1 cellular context compared by ENCODE assay signal in genomic region chr12:74537707-74538385, GRCh38.
TF ChIP-seq lines count a peak whose summit lies in the region.

Gene ATXN7L3B (plus strand): TSS chr12:74537835. CDS start chr12:74538113, 278 bp downstream.

TF ChIP-seq in K562, 482 proteins besides CTCF, POLR2A, EP300 and RAD21 (continued from another document and continues in another):
- 0 out of 2 replicates have a peak, but pooled peaks have one; percentile 65 for TF ChIP-seq HMGXB4 (CRISPR knock-in tag; IDR thresholded peaks at IDR 0.05)
- TF ChIP-seq REST (CRISPR knock-in tag; IDR thresholded peaks at IDR 0.05; ENCODE audit: low read depth): 0 out of 2 replicates have a peak, but pooled peaks have one; percentile 50
- no peak for TF ChIP-seq EGR1 (conservative IDR thresholded peaks at IDR 0.05)
- peak; percentile 99 for TF ChIP-seq PHF8 (IDR thresholded peaks at IDR 0.05; ENCODE audit: borderline replicate concordance, low read length)
- TF ChIP-seq ZBTB1 (CRISPR knock-in tag; IDR thresholded peaks at IDR 0.05; ENCODE audit: borderline replicate concordance, low read depth): no peak
- TF ChIP-seq TFAP4 (CRISPR knock-in tag; IDR thresholded peaks at IDR 0.05; ENCODE audit: borderline replicate concordance): peak; percentile 88
- TF ChIP-seq HSF4 (CRISPR knock-in tag; IDR thresholded peaks at IDR 0.05; ENCODE audit: borderline replicate concordance): no peak
- TF ChIP-seq ZEB2 (IDR thresholded peaks at IDR 0.05): no peak
- no peak for TF ChIP-seq ZMIZ1 (IDR thresholded peaks at IDR 0.05; ENCODE audit: low read depth in 2 of 2, low read length in 2 of 2)
- no peak for TF ChIP-seq ZNF512 (tag; IDR thresholded peaks at IDR 0.05)
- peak in 1 of 2 experiments; percentile 53 for TF ChIP-seq FOXK2 (conservative IDR thresholded peaks at IDR 0.05 in 1 of 2, IDR thresholded peaks at IDR 0.05 in 1 of 2; ENCODE audit: low read depth in 2 of 2)
- peak; percentile 80 for TF ChIP-seq POLR2B (IDR thresholded peaks at IDR 0.05; ENCODE audit: low read depth, partially characterized antibody)
- no peak for TF ChIP-seq CREBBP (IDR thresholded peaks at IDR 0.05; ENCODE audit: low read depth, low read length)
- no peak for TF ChIP-seq ZNF280A (IDR thresholded peaks at IDR 0.05; ENCODE audit: low read depth, partially characterized antibody)
- peak; percentile 69 for TF ChIP-seq TAF7 (tag; IDR thresholded peaks at IDR 0.05)
- TF ChIP-seq GTF3C2 (IDR thresholded peaks at IDR 0.05; ENCODE audit: borderline replicate concordance, extremely low read depth, insufficient read length): no peak
- TF ChIP-seq NCOR1 (IDR thresholded peaks at IDR 0.05): no peak
- TF ChIP-seq MCM3 (IDR thresholded peaks at IDR 0.05): no peak
- TF ChIP-seq HNRNPUL1 (IDR thresholded peaks at IDR 0.05; ENCODE audit: low read length): no peak
- peak; percentile 75 for TF ChIP-seq ATF6 (CRISPR knock-in tag; IDR thresholded peaks at IDR 0.05)
- peak; percentile 92 for TF ChIP-seq RBFOX2 (IDR thresholded peaks at IDR 0.05; ENCODE audit: low read depth, low read length)
- no peak for TF ChIP-seq TOE1 (IDR thresholded peaks at IDR 0.05; ENCODE audit: borderline replicate concordance)
- TF ChIP-seq TOE1 (CRISPR knock-in tag; IDR thresholded peaks at IDR 0.05; ENCODE audit: borderline replicate concordance, low read depth): no peak
- no peak for TF ChIP-seq TSHZ1 (CRISPR knock-in tag; IDR thresholded peaks at IDR 0.05)
- TF ChIP-seq ZNF316 (IDR thresholded peaks at IDR 0.05): no peak
- TF ChIP-seq NR2F6 (CRISPR knock-in tag; IDR thresholded peaks at IDR 0.05): no peak
- no peak for TF ChIP-seq ZNF79 (CRISPR knock-in tag; IDR thresholded peaks at IDR 0.05; ENCODE audit: low read depth)
- no peak for TF ChIP-seq TCF3 (CRISPR knock-in tag; IDR thresholded peaks at IDR 0.05)
- TF ChIP-seq ZBTB33 (CRISPR knock-in tag; IDR thresholded peaks at IDR 0.05): peak; percentile 17; the same call in 1 of the 2 replicates
- 0 out of 2 replicates have a peak, but pooled peaks have one; percentile 40 for TF ChIP-seq MXI1 (IDR thresholded peaks at IDR 0.05; ENCODE audit: low read depth, low read length)
